Comparison of ENCODE assay signal across 8 cellular contexts in genomic region chr6:36029464-36029863, GRCh38. TPM values are rescaled to one million over a fixed set of nuclear protein-coding genes. Genes with fewer than 3 reads are reported as not detected.
DNase-seq lines count a peak whose midpoint lies in the region; ATAC-seq and TF ChIP-seq lines count a peak whose summit lies in the region.

No MANE protein-coding gene starts in this region.

- no peak overlapping the region; the same call in 1 of the 2 replicates for H3K27ac ChIP-seq in WERI-Rb-1

- H3K27ac Mint-ChIP-seq in glutamatergic neuron (ENCODE audit: unreplicated experiment), result peak overlapping the region; percentile 96
- peak overlapping the region; percentile 95 to 97 for H3K27ac Mint-ChIP-seq in stimulated activated naive CD8-positive, alpha-beta T cell treated with anti-CD3 and anti-CD28 coated beads, Interleukin-15, amount 100 ng/mL, for 72 hours

- peaks cover 17% of the 10 kb centered on the region for H3K4me1 Mint-ChIP-seq in glutamatergic neuron (ENCODE audit: low read depth, unreplicated experiment)
- H3K4me1 Mint-ChIP-seq in stimulated activated naive CD8-positive, alpha-beta T cell treated with anti-CD3 and anti-CD28 coated beads, Interleukin-15, amount 100 ng/mL, for 72 hours, result peaks cover 55% of the 10 kb centered on the region

- H3K36me3 Mint-ChIP-seq in glutamatergic neuron (ENCODE audit: unreplicated experiment), result no peaks in the 10 kb centered on the region

- H3K9me3 Mint-ChIP-seq in glutamatergic neuron (ENCODE audit: unreplicated experiment), result peaks cover 18% of the 10 kb centered on the region
- no peaks in the 10 kb centered on the region for H3K9me3 Mint-ChIP-seq in stimulated activated naive CD8-positive, alpha-beta T cell treated with anti-CD3 and anti-CD28 coated beads, Interleukin-15, amount 100 ng/mL, for 72 hours

- DNase-seq in AG08395 (ENCODE audit: low spot score) (peak; percentile 52), HFF-Myc (ENCODE audit: extremely low read depth, low read depth) (peak; percentile 26), WERI-Rb-1 (no peak), glutamatergic neuron (no peak), mucosa of gallbladder (ENCODE audit: low spot score) (no peak), NCI-H128 (lab: John Stamatoyannopoulos, UW; ENCODE audit: unreplicated experiment) (no peak)
- DNase-seq in stimulated activated naive CD8-positive, alpha-beta T cell treated with anti-CD3 and anti-CD28 coated beads, Interleukin-15, amount 100 ng/mL, for 72 hours, result no peak

- H3K4me3 Mint-ChIP-seq in glutamatergic neuron (ENCODE audit: unreplicated experiment), result peak overlapping the region; percentile 99
- H3K4me3 Mint-ChIP-seq in stimulated activated naive CD8-positive, alpha-beta T cell treated with anti-CD3 and anti-CD28 coated beads, Interleukin-15, amount 100 ng/mL, for 72 hours, result peak overlapping the region; percentile 89 to 95

- H3K36me3 ChIP-seq in WERI-Rb-1, result peaks cover 15% of the 10 kb centered on the region

- peak overlapping the region; percentile 94 for H3K4me3 ChIP-seq in HFF-Myc (replicated peaks; ENCODE audit: low read depth, low read length)
- H3K4me3 ChIP-seq in WERI-Rb-1 (ENCODE audit: low read depth, low read length), result peak overlapping the region; percentile 66

- H3K27me3 ChIP-seq in WERI-Rb-1 (ENCODE audit: insufficient read depth, low read depth, severe bottlenecking), result no peaks in the 10 kb centered on the region

- peaks cover 12% of the 10 kb centered on the region for H3K27me3 Mint-ChIP-seq in glutamatergic neuron (ENCODE audit: unreplicated experiment)
- H3K27me3 Mint-ChIP-seq in stimulated activated naive CD8-positive, alpha-beta T cell treated with anti-CD3 and anti-CD28 coated beads, Interleukin-15, amount 100 ng/mL, for 72 hours, result peaks cover 18% of the 10 kb centered on the region

- TF ChIP-seq CTCF in HFF-Myc (IDR thresholded peaks at IDR 0.05; ENCODE audit: low read depth, low read length, missing control alignments) (no peak), WERI-Rb-1 (IDR thresholded peaks at IDR 0.05; ENCODE audit: low read depth, low read length) (no peak), glutamatergic neuron (IDR thresholded peaks at IDR 0.05; ENCODE audit: partially characterized antibody, unreplicated experiment) (no peak)

- H3K9me3 ChIP-seq in WERI-Rb-1 (ENCODE audit: severe bottlenecking), result no peaks in the 10 kb centered on the region

- ATAC-seq in stimulated activated naive CD8-positive, alpha-beta T cell treated with anti-CD3 and anti-CD28 coated beads, Interleukin-15, amount 100 ng/mL, for 72 hours, result no peak
- no peak for ATAC-seq in GM19324 (IDR thresholded peaks at IDR 0.05; ENCODE audit: low FRiP score, unreplicated experiment)

RNA-seq across cellular contexts. Expression of gene MAPK14, which starts 1.9 kb away (rescaled TPM):
- total RNA-seq in glutamatergic neuron (ENCODE audit: unreplicated experiment) (46.2 TPM), mucosa of gallbladder (62.7 TPM)

RNA-seq across cellular contexts. Expression of gene SLC26A8, which starts 5.0 kb away (rescaled TPM):
- total RNA-seq in glutamatergic neuron (ENCODE audit: unreplicated experiment), result 0.29 TPM
- total RNA-seq in mucosa of gallbladder, result not detected

Comparison
In these comparisons a context has a peak if more than half of its experiments do, and no peak if none do; other contexts are left out.
1. DNase-seq: peak in AG08395 (single experiment) and HFF-Myc (single experiment); none in WERI-Rb-1 (single experiment), glutamatergic neuron (single experiment), stimulated activated naive CD8-positive, alpha-beta T cell treated with anti-CD3 and anti-CD28 coated beads, Interleukin-15, amount 100 ng/mL, for 72 hours (0 of 2), mucosa of gallbladder (single experiment) and NCI-H128 (single experiment).